In the genomic region with DNA sequence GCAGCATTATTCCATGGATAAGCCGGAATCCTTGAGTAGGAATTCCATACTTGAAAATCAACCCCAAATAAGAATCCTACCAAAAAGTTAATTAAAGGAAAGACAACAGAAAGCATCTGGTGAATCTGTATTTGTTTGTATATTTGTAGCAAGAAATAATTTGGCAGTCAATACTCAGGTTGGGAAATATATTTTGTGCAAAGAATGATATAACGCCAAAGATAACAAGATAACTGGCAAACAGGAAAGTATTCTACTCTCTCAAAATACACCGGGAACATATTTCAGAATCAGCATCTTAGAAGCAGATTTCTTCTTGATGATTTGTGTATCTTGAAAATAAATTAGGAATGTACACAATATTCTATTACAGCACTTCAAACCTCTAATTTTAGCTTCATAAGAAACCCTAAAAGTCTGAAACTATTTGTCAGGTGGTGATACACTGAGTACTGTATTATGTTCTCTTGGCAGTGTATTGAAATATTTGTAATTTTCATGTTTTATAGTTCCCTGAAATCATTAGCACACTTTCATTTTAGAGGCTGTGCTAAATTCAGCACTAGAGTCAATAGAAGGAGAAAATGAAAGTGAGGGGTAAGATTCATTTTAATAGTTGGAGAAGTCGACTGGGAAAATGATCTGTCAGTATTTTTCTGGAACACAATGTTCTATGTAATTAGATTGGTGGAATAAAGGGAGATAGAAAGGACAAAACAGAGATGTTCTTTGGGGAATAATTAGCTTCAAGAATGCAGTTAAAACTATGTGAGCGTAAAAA, we compare ENCODE assay signal across 1 cellular context.
TF ChIP-seq lines count a peak whose summit lies in the region.

No MANE protein-coding gene starts in this region.

TF ChIP-seq in IMR-90, 13 proteins besides CTCF, POLR2A, EP300 and RAD21 (continued from another document):
- no peak for TF ChIP-seq RFX5 (IDR thresholded peaks at IDR 0.05; ENCODE audit: low read depth, low read length)
- no peak for TF ChIP-seq ELK1 (IDR thresholded peaks at IDR 0.05; ENCODE audit: borderline replicate concordance, low read depth, low read length)
- no peak for TF ChIP-seq MAZ (IDR thresholded peaks at IDR 0.05; ENCODE audit: borderline replicate concordance, low read depth, low read length)
